ENCODE assay signal across 12 cellular contexts in genomic region chr18:63067939-63068338, GRCh38.
"Had no signal": no experiment of that assay in that cellular context is flagged by ENCODE, and none has a peak within 500 bp of the region (broad histone marks: within the 10 kb centered on the region; RNA-seq: fewer than 3 reads in every experiment).

No MANE protein-coding gene starts in this region.

- DNase-seq: activated CD4-positive, alpha-beta T cell treated with anti-CD3 and anti-CD28 coated beads, Interleukin-2, amount 10 ng/mL, durations not matched to agents 7 days and 5 days; activated CD8-positive, alpha-beta memory T cell treated with anti-CD3 and anti-CD28 coated beads, Interleukin-2, amount 10 ng/mL, durations not matched to agents 7 days and 5 days; activated naive CD4-positive, alpha-beta T cell treated with Interleukin-2 at 50 U/mL for 16 hours; cortex of kidney; effector CD8-positive, alpha-beta T cell; hippocampal formation; left cardiac atrium; naive thymus-derived CD4-positive, alpha-beta T cell; tibial artery had no signal

- H3K27ac ChIP-seq: skin epidermis, tibial artery had no signal

- H3K4me1 ChIP-seq: tibial artery had no signal

- ATAC-seq: activated CD8-positive, alpha-beta memory T cell treated with anti-CD3 and anti-CD28 coated beads, Interleukin-2, amount 10 ng/mL, durations not matched to agents 7 days and 5 days; left cardiac atrium; naive thymus-derived CD4-positive, alpha-beta T cell; stimulated activated memory B cell treated with anti-CD40 and anti-IgM and Interleukin-4, amounts not matched to agents 10 μg/mL and 1 μg/mL and 100 μg/mL, for 72 hours; WTC11 had no signal

- H3K4me3 ChIP-seq: skin epidermis, tibial artery had no signal

- H3K36me3 ChIP-seq: tibial artery had no signal

- H3K9me3 ChIP-seq: tibial artery had no signal
